Comparison of ENCODE assay signal across 8 cellular contexts in the genomic region with DNA sequence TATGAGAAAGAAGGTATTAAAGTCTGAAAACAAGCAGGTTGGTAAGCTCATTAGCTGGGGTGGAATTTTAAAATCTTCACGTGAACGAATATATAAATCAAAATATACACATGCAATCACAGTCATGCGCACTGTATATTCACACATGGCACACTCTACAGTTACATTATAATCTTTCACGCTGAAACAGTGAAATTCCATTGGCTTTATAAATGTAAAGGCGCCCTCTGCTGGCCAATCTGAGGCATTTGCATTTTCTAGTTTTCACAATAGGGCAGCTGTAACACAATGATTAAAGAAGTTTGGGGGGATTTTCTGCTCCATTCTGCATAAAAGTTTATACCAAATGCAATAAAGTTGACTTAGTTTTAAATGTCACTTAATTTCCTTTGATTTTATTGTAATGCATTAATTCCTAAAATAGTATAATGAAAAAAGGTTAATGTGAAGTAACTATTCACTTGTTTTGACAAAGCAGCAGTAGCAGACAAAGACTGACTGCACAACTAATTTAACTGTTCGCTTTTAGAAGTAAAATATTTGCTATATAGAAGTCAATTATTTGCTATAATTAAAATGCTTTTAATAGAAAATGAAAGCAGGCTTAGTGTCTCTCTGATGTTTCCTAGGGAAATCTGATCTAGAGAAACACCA. TPM values are rescaled to one million over a fixed set of nuclear protein-coding genes. Genes with fewer than 3 reads are reported as not detected.
A peak's percentile ranks its signal among the peaks of the same experiment; 100 is the strongest.
DNase-seq lines count a peak whose midpoint lies in the region; ATAC-seq, FAIRE-seq and TF ChIP-seq lines count a peak whose summit lies in the region.

No MANE protein-coding gene starts in this region.

- POLR2A ChIA-PET in SK-N-SH (lab: Yijun Ruan, JAX) = no interaction called here

- intact Hi-C loops in adrenal gland (cut with DNase I) (no loop called here), right cardiac atrium (cut with DNase I) (no loop called here)

- H3K4me1 ChIP-seq in MM.1S (ENCODE audit: low read length) (no peaks in the 10 kb centered on the region), SK-N-SH (ENCODE audit: control insufficient read depth in 1 of 2, insufficient read depth in 2 of 2, low read depth in 1 of 2, low read length in 1 of 2) (no peaks in the 10 kb centered on the region; a peak in 1 of 4 replicates), adrenal gland (replicated peaks in 1 of 2) (peaks cover 0 to 9% of the 10 kb centered on the region in 2 donors), right cardiac atrium (ENCODE audit: control insufficient read depth, insufficient read depth, low read length) (no peaks in the 10 kb centered on the region)

- TF ChIP-seq CTCF in MM.1S (IDR thresholded peaks at IDR 0.05; ENCODE audit: low read length) = peak; percentile 79
- peak; percentile 95 for TF ChIP-seq CTCF in SK-N-SH (IDR thresholded peaks at IDR 0.05)
- TF ChIP-seq CTCF in adrenal gland (IDR thresholded peaks at IDR 0.05) = peak; percentile 61 to 90 (median 75)

- 1% methylated on average over 6 of the region's 6 CpGs for WGBS in SK-N-SH (ENCODE audit: low lambda C conversion rate)
- 8 to 11% (median 10%) methylated on average over 6 of the region's 6 CpGs for WGBS in adrenal gland, 4 donors
- 7% methylated on average over 6 of the region's 6 CpGs for WGBS in right cardiac atrium

- H3K4me3 ChIP-seq in MM.1S (ENCODE audit: low read length) = no peak overlapping the region
- peak overlapping the region in 1 of 2 experiments; percentile 10; a peak in 1 of 4 replicates for H3K4me3 ChIP-seq in SK-N-SH (ENCODE audit: low read depth in 2 of 2, low read length in 1 of 2)
- H3K4me3 ChIP-seq in adrenal gland = no peak overlapping the region
- H3K4me3 ChIP-seq in right cardiac atrium (ENCODE audit: low read length) = no peak overlapping the region

- H3K4me2 ChIP-seq in MM.1S (ENCODE audit: low read depth, low read length) (no peak overlapping the region), SK-N-SH (no peak overlapping the region)

- H3F3A ChIP-seq in MM.1S (ENCODE audit: insufficient read depth, low read length) (no peaks in the 10 kb centered on the region), SK-N-SH (replicated peaks; ENCODE audit: insufficient read depth) (no peaks in the 10 kb centered on the region)

- H3K27ac ChIP-seq in MM.1S (ENCODE audit: low read length) (no peak overlapping the region), SK-N-SH (ENCODE audit: low read depth in 2 of 2, low read length in 1 of 2) (no peak overlapping the region), adrenal gland (no peak overlapping the region), right cardiac atrium (ENCODE audit: low read length) (no peak overlapping the region)

- peak; percentile 37 for DNase-seq in H4 (ENCODE audit: low spot score)
- peak; percentile 69 for DNase-seq in MM.1S
- peak; percentile 37 for DNase-seq in SK-N-SH
- peak in 6 of 7 donors; percentile 25 to 70 (median 50) for DNase-seq in adrenal gland
- peak in 2 of 3 donors; percentile 21 to 40 for DNase-seq in right cardiac atrium
- DNase-seq in smooth muscle cell of the brain vasculature (ENCODE audit: low read depth, low spot score) = peak; percentile 44
- DNase-seq in NK-92 (lab: John Stamatoyannopoulos, UW; ENCODE audit: unreplicated experiment) = no peak

- H3K9me3 ChIP-seq in MM.1S (replicated peaks; ENCODE audit: insufficient read depth, low read length) (no peaks in the 10 kb centered on the region), SK-N-SH (no peaks in the 10 kb centered on the region), adrenal gland (replicated peaks in 1 of 3) (no peaks in the 10 kb centered on the region), right cardiac atrium (ENCODE audit: control insufficient read depth, low read length) (no peaks in the 10 kb centered on the region)

- CTCF ChIA-PET in SK-N-SH (lab: Yijun Ruan, JAX) = interaction anchor here (0.6 to 1.8 kb wide), 24 partner anchors 9 to 203 kb away, joined by 3 to 11 read pairs (median 4); partner anchors contain the start of gene FAP

- no peaks in the 10 kb centered on the region for H3K79me2 ChIP-seq in MM.1S (ENCODE audit: low read length)
- H3K79me2 ChIP-seq in SK-N-SH (ENCODE audit: insufficient read depth) = no peaks in the 10 kb centered on the region

- peak; percentile 52 to 69 for ATAC-seq in right cardiac atrium

- H3K27me3 ChIP-seq in MM.1S (replicated peaks; ENCODE audit: insufficient read depth, low read length) = no peaks in the 10 kb centered on the region
- H3K27me3 ChIP-seq in SK-N-SH (ENCODE audit: insufficient read depth) = no peaks in the 10 kb centered on the region
- H3K27me3 ChIP-seq in adrenal gland = no peaks in the 10 kb centered on the region
- H3K27me3 ChIP-seq in right cardiac atrium (ENCODE audit: control insufficient read depth, insufficient read depth) = no peaks in the 10 kb centered on the region

- H2AFZ ChIP-seq in MM.1S (ENCODE audit: low read length) = no peak overlapping the region
- 0 out of 2 replicates have a peak overlapping the region, but pooled peaks have one; percentile 17 for H2AFZ ChIP-seq in SK-N-SH (ENCODE audit: low read depth)

- H4K20me1 ChIP-seq in MM.1S (ENCODE audit: insufficient read depth, low read length) (no peaks in the 10 kb centered on the region), SK-N-SH (ENCODE audit: insufficient read depth) (no peaks in the 10 kb centered on the region)

- TF ChIP-seq POLR2A in adrenal gland (IDR thresholded peaks at IDR 0.05) = no peak

- H3K36me3 ChIP-seq in MM.1S (replicated peaks; ENCODE audit: insufficient read depth, low read length) = no peaks in the 10 kb centered on the region; the same call in 1 of the 2 replicates
- no peaks in the 10 kb centered on the region for H3K36me3 ChIP-seq in SK-N-SH (replicated peaks in 1 of 2; ENCODE audit: control insufficient read depth in 1 of 2, insufficient read depth in 2 of 2, low read length in 1 of 2)
- H3K36me3 ChIP-seq in adrenal gland (replicated peaks in 1 of 2) = no peaks in the 10 kb centered on the region

- peak; percentile 68 for TF ChIP-seq RAD21 in SK-N-SH (IDR thresholded peaks at IDR 0.05; ENCODE audit: low read length)

- H3K9me2 ChIP-seq in MM.1S (replicated peaks; ENCODE audit: insufficient read depth, low read length) (no peaks in the 10 kb centered on the region), SK-N-SH (no peaks in the 10 kb centered on the region)

- FAIRE-seq in G401.6 (lab: Jason Lieb, UNC) = peak; percentile 90

- H3K9ac ChIP-seq in MM.1S (ENCODE audit: low read length) (no peak overlapping the region), SK-N-SH (no peak overlapping the region)

- no peak for TF ChIP-seq EP300 in SK-N-SH (IDR thresholded peaks at IDR 0.05; ENCODE audit: borderline replicate concordance in 1 of 2, low read depth in 1 of 2, low read length in 1 of 2)

TF ChIP-seq in SK-N-SH, 30 proteins besides CTCF, POLR2A, EP300 and RAD21:
- TF ChIP-seq NRF1 (IDR thresholded peaks at IDR 0.05; ENCODE audit: low read depth, low read length) = peak; percentile 55
- no peak for TF ChIP-seq RXRA (IDR thresholded peaks at IDR 0.05; ENCODE audit: borderline replicate concordance, low read depth)
- TF ChIP-seq POLR2AphosphoS5 (IDR thresholded peaks at IDR 0.05; ENCODE audit: low read depth, low read length) = no peak
- no peak for TF ChIP-seq FOXM1 (IDR thresholded peaks at IDR 0.05; ENCODE audit: low read depth)
- TF ChIP-seq GABPA (IDR thresholded peaks at IDR 0.05; ENCODE audit: low read depth) = no peak
- TF ChIP-seq GATA2 (CRISPR knock-in tag; IDR thresholded peaks at IDR 0.05) = no peak
- peak; percentile 59 for TF ChIP-seq SMC3 (IDR thresholded peaks at IDR 0.05; ENCODE audit: low read depth, low read length)
- TF ChIP-seq SIN3A (IDR thresholded peaks at IDR 0.05; ENCODE audit: borderline replicate concordance, low read depth, low read length) = no peak
- TF ChIP-seq NFIC (IDR thresholded peaks at IDR 0.05; ENCODE audit: borderline replicate concordance) = no peak
- TF ChIP-seq, protein P1, sequence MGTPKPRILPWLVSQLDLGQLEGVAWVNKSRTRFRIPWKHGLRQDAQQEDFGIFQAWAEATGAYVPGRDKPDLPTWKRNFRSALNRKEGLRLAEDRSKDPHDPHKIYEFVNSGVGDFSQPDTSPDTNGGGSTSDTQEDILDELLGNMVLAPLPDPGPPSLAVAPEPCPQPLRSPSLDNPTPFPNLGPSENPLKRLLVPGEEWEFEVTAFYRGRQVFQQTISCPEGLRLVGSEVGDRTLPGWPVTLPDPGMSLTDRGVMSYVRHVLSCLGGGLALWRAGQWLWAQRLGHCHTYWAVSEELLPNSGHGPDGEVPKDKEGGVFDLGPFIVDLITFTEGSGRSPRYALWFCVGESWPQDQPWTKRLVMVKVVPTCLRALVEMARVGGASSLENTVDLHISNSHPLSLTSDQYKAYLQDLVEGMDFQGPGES (IDR thresholded peaks at IDR 0.05; ENCODE audit: low read depth, low read length) = no peak
- no peak for TF ChIP-seq MXI1 (IDR thresholded peaks at IDR 0.05; ENCODE audit: low read depth, low read length)
- no peak for TF ChIP-seq RCOR1 (IDR thresholded peaks at IDR 0.05; ENCODE audit: low read length)
- no peak for TF ChIP-seq ELF1 (IDR thresholded peaks at IDR 0.05)
TF ChIP-seq in SK-N-SH: peak in this region for 2.

RNA-seq across cellular contexts. Expression of gene IFIH1, which starts 17.2 kb away (rescaled TPM):
- 15.8 and 18.6 TPM in 2 replicates for total RNA-seq in H4 (2014; rRNA removed; shearing (Covaris generic))
- polyA plus RNA-seq in SK-N-SH (2012; rRNA removed) (0.84 and 1.0 TPM in 2 replicates), adrenal gland (10 to 100 TPM in 1 of 3 donors, 1 to 10 TPM in 2; 7.8 to 25.6 (median 9.3) TPM), right cardiac atrium (6.6 TPM)
- 1.9 TPM in 2 replicates for polyA plus RNA-seq in SK-N-SH (2012; cell fraction: cytosol; rRNA removed)
- polyA plus RNA-seq in SK-N-SH (2012; cell fraction: nucleus; rRNA removed) = 1.3 and 1.6 TPM in 2 replicates
- total RNA-seq in adrenal gland (10 to 100 TPM; 11.7 to 21.8 (median 15.8) TPM), right cardiac atrium (10 to 100 TPM in 2 of 4 donors, 1 to 10 TPM in 2; 8.1 to 11.8 (median 10.0) TPM)

RNA-seq across cellular contexts. Expression of gene GCA, which starts 42.7 kb away (rescaled TPM):
- total RNA-seq in H4 (2014; rRNA removed; shearing (Covaris generic)) = 11.3 and 16.8 TPM in 2 replicates
- 12.2 and 16.3 TPM in 2 replicates for polyA plus RNA-seq in SK-N-SH (2012; rRNA removed)
- polyA plus RNA-seq in SK-N-SH (2012; cell fraction: cytosol; rRNA removed) = 15.7 and 16.2 TPM in 2 replicates
- 13.4 and 27.8 TPM in 2 replicates for polyA plus RNA-seq in SK-N-SH (2012; cell fraction: nucleus; rRNA removed)
- 10 to 100 TPM in 7 of 8 donors, 1 to 10 TPM in 1; 3.4 to 33.9 (median 21.7) TPM for total RNA-seq in adrenal gland
- 10 to 100 TPM; 11.8 to 18.7 (median 12.9) TPM for polyA plus RNA-seq in adrenal gland
- total RNA-seq in right cardiac atrium = 10 to 100 TPM in 3 of 4 donors, 1 to 10 TPM in 1; 9.9 to 13.7 (median 13.2) TPM
- polyA plus RNA-seq in right cardiac atrium = 7.7 TPM

RNA-seq across cellular contexts. Expression of gene FAP, which starts 58.0 kb away (rescaled TPM):
- 2.1 and 3.3 TPM in 2 replicates for total RNA-seq in H4 (2014; rRNA removed; shearing (Covaris generic))
- polyA plus RNA-seq in SK-N-SH (2012; rRNA removed) = 36.9 and 57.8 TPM in 2 replicates
- polyA plus RNA-seq in SK-N-SH (2012; cell fraction: cytosol; rRNA removed) = 42.3 and 46.7 TPM in 2 replicates
- polyA plus RNA-seq in SK-N-SH (2012; cell fraction: nucleus; rRNA removed) = 60.8 and 125 TPM in 2 replicates
- total RNA-seq in adrenal gland = 1 to 10 TPM in 1 of 8 donors, under 1 TPM in 6, not detected in 1; 0.18 to 2.4 (median 0.46) TPM
- polyA plus RNA-seq in adrenal gland = 1 to 10 TPM in 2 of 3 donors, under 1 TPM in 1; 0.64 to 2.5 (median 1.4) TPM
- total RNA-seq in right cardiac atrium = under 1 TPM; 0.29 to 0.97 (median 0.46) TPM
- 0.43 TPM for polyA plus RNA-seq in right cardiac atrium
